In the genomic region with DNA sequence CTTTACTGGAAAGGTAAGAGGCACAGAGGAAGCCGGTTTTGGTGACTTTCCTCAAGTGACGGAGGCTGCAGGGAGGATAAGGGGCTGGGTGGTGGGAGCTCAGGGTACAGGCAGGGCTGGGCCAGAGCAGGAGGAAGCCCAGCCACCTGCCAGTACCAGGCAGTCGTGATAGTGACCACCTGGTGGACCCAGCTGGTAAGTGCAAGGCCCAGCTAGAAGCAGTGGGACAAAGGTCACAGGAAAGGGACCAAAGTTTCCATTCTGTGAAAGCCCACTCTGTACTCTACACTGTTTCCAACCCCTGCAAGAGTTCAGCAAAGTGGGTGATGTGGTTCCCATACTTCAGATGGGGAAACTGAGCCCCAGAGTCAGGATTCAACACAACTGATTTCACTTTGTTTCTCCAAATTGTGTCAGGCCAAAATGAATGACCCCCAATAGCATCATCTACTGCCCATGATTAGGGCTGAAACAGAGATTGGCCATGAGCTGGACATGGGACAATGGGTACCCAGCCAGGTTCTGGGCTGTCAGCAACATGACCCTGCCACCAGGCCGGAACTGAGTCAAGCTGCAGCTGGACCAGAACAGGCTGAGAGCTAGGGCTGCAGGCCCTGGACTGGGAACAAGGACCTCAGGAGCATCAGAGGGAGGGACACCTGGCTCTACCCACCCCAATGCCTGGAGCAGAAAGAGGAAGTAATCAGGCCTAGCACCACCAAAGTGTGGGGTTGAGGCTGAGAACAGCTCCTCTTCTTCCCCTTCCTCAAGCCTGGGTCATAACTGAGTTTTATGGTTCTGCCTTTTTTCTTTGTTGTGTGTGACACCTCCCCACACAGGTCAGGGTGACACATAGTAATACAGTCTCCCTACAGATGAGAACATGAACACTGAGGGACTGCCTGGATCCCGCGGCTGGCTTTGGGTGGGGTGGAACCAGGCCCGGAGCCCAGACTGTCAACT, we compare ENCODE assay signal across 8 cellular contexts. TPM values are rescaled to one million over a fixed set of nuclear protein-coding genes. Genes with fewer than 3 reads are reported as not detected.
DNase-seq lines count a peak whose midpoint lies in the region; ATAC-seq and TF ChIP-seq lines count a peak whose summit lies in the region.

No MANE protein-coding gene starts in this region.

- CTCF ChIA-PET in SK-N-SH (lab: Yijun Ruan, JAX): interaction anchor here (0.5 to 3.2 kb wide), 20 partner anchors 9 to 343 kb away, joined by 3 to 29 read pairs (median 4); no protein-coding TSS in a partner anchor

- no peaks in the 10 kb centered on the region for H3K79me2 ChIP-seq in SK-N-SH (ENCODE audit: insufficient read depth)

- POLR2A ChIA-PET in SK-N-SH (lab: Yijun Ruan, JAX): interaction anchor here (0.5 kb wide), 1 partner anchor 270 kb away, joined by 3 read pairs; no protein-coding TSS in a partner anchor

- no peak overlapping the region for H3K9ac ChIP-seq in SK-N-SH

- TF ChIP-seq EP300 in SK-N-SH (IDR thresholded peaks at IDR 0.05; ENCODE audit: borderline replicate concordance in 1 of 2, low read depth in 1 of 2, low read length in 1 of 2): no peak

- no peak for TF ChIP-seq POLR2A in gastrocnemius medialis (IDR thresholded peaks at IDR 0.05)

- intact Hi-C loops in gastrocnemius medialis (cut with DNase I; ENCODE audit: low total_unique reads): no loop called here

- H3K27me3 ChIP-seq in SK-N-SH (ENCODE audit: insufficient read depth): no peaks in the 10 kb centered on the region
- H3K27me3 ChIP-seq in gastrocnemius medialis: no peaks in the 10 kb centered on the region

- WGBS in SK-N-SH (ENCODE audit: low lambda C conversion rate): 70% methylated on average over 7 of the region's 7 CpGs

- H3K4me3 ChIP-seq in AG10803 (ENCODE audit: low read length): no peak overlapping the region
- no peak overlapping the region; a peak in 1 of 4 replicates for H3K4me3 ChIP-seq in SK-N-SH (ENCODE audit: low read depth in 2 of 2, low read length in 1 of 2)
- no peak overlapping the region for H3K4me3 ChIP-seq in fibroblast of mammary gland (ENCODE audit: control insufficient read depth, low read depth, low read length)
- H3K4me3 ChIP-seq in gastrocnemius medialis: no peak overlapping the region

- H3K27ac ChIP-seq in SK-N-SH (ENCODE audit: low read depth in 2 of 2, low read length in 1 of 2) (no peak overlapping the region), gastrocnemius medialis (no peak overlapping the region)

- H3K4me1 ChIP-seq in SK-N-SH (ENCODE audit: control insufficient read depth in 1 of 2, insufficient read depth in 2 of 2, low read depth in 1 of 2, low read length in 1 of 2) (peaks cover 0 to 26% of the 10 kb centered on the region in 2 experiments; a peak in 1 of 4 replicates), gastrocnemius medialis (peaks cover 0 to 9% of the 10 kb centered on the region in 2 donors)

- ATAC-seq in gastrocnemius medialis (peak in 1 of 2 donors; percentile 49), GM19452 (IDR thresholded peaks at IDR 0.05; ENCODE audit: unreplicated experiment) (no peak), GM18498 (IDR thresholded peaks at IDR 0.05; ENCODE audit: unreplicated experiment) (no peak)

- TF ChIP-seq RAD21 in SK-N-SH (IDR thresholded peaks at IDR 0.05; ENCODE audit: low read length): peak; percentile 35

- H2AFZ ChIP-seq in SK-N-SH (ENCODE audit: low read depth): no peak overlapping the region

- no peaks in the 10 kb centered on the region for H3K36me3 ChIP-seq in SK-N-SH (replicated peaks in 1 of 2; ENCODE audit: control insufficient read depth in 1 of 2, insufficient read depth in 2 of 2, low read length in 1 of 2)
- H3K36me3 ChIP-seq in gastrocnemius medialis: no peaks in the 10 kb centered on the region

- H3K9me2 ChIP-seq in SK-N-SH: no peaks in the 10 kb centered on the region

- no peaks in the 10 kb centered on the region for H4K20me1 ChIP-seq in SK-N-SH (ENCODE audit: insufficient read depth)

- in situ Hi-C loops in gastrocnemius medialis (cut with MboI; ENCODE audit: low sequenced_read_pairs in 4 of 4): no loop called here

- TF ChIP-seq CTCF in AG10803 (conservative IDR thresholded peaks at IDR 0.05; ENCODE audit: low read length) (peak; percentile 44), GM20000 (IDR thresholded peaks at IDR 0.05; ENCODE audit: extremely low read depth, missing control alignments) (no peak), SK-N-SH (IDR thresholded peaks at IDR 0.05) (peak; percentile 47), fibroblast of mammary gland (conservative IDR thresholded peaks at IDR 0.05; ENCODE audit: control insufficient read depth, insufficient read depth, low read depth, low read length) (peak; percentile 44), gastrocnemius medialis (IDR thresholded peaks at IDR 0.05 in 4 of 5, conservative IDR thresholded peaks at IDR 0.05 in 1 of 5) (peak in 4 of 5 experiments; percentile 16 to 56 (median 30))

- DNase-seq in AG10803 (ENCODE audit: low read depth) (no peak), GM20000 (ENCODE audit: low spot score) (peak; percentile 45), SK-N-SH (peak; percentile 57), fibroblast of mammary gland (ENCODE audit: low read depth) (peak; percentile 6), gastrocnemius medialis (no peak), globus pallidus (ENCODE audit: low spot score) (no peak)

- no peak overlapping the region for H3K4me2 ChIP-seq in SK-N-SH

- no peaks in the 10 kb centered on the region for H3F3A ChIP-seq in SK-N-SH (replicated peaks; ENCODE audit: insufficient read depth)

- H3K9me3 ChIP-seq in SK-N-SH: no peaks in the 10 kb centered on the region
- no peaks in the 10 kb centered on the region for H3K9me3 ChIP-seq in gastrocnemius medialis

TF ChIP-seq in SK-N-SH, 30 proteins besides CTCF, POLR2A, EP300 and RAD21:
- TF ChIP-seq, protein P1, sequence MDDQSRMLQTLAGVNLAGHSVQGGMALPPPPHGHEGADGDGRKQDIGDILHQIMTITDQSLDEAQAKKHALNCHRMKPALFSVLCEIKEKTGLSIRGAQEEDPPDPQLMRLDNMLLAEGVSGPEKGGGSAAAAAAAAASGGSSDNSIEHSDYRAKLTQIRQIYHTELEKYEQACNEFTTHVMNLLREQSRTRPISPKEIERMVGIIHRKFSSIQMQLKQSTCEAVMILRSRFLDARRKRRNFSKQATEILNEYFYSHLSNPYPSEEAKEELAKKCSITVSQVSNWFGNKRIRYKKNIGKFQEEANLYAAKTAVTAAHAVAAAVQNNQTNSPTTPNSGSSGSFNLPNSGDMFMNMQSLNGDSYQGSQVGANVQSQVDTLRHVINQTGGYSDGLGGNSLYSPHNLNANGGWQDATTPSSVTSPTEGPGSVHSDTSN (IDR thresholded peaks at IDR 0.05): no peak
- TF ChIP-seq TAF1 (IDR thresholded peaks at IDR 0.05; ENCODE audit: borderline replicate concordance, low read depth, low read length): no peak
- TF ChIP-seq ELF1 (IDR thresholded peaks at IDR 0.05): no peak
- TF ChIP-seq FOXJ3 (CRISPR knock-in tag; IDR thresholded peaks at IDR 0.05): no peak
- TF ChIP-seq RFX5 (IDR thresholded peaks at IDR 0.05; ENCODE audit: low read length): no peak
- no peak for TF ChIP-seq TCF12 (IDR thresholded peaks at IDR 0.05)
- no peak for TF ChIP-seq NRF1 (IDR thresholded peaks at IDR 0.05; ENCODE audit: low read depth, low read length)
- TF ChIP-seq, protein P2, sequence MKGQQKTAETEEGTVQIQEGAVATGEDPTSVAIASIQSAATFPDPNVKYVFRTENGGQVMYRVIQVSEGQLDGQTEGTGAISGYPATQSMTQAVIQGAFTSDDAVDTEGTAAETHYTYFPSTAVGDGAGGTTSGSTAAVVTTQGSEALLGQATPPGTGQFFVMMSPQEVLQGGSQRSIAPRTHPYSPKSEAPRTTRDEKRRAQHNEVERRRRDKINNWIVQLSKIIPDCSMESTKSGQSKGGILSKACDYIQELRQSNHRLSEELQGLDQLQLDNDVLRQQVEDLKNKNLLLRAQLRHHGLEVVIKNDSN (IDR thresholded peaks at IDR 0.05; ENCODE audit: borderline replicate concordance, low read depth): no peak
- TF ChIP-seq, protein P3, sequence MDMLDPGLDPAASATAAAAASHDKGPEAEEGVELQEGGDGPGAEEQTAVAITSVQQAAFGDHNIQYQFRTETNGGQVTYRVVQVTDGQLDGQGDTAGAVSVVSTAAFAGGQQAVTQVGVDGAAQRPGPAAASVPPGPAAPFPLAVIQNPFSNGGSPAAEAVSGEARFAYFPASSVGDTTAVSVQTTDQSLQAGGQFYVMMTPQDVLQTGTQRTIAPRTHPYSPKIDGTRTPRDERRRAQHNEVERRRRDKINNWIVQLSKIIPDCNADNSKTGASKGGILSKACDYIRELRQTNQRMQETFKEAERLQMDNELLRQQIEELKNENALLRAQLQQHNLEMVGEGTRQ (IDR thresholded peaks at IDR 0.05; ENCODE audit: borderline replicate concordance, low read depth, low read length): no peak
- no peak for TF ChIP-seq RCOR1 (IDR thresholded peaks at IDR 0.05; ENCODE audit: low read length)

RNA-seq across cellular contexts. Expression of a gene that starts 50.2 kb away (rescaled TPM):
- polyA plus RNA-seq in SK-N-SH (2012; rRNA removed): 0.10 and 0.16 TPM in 2 replicates
- 0.09 and 0.13 TPM in 2 replicates for polyA plus RNA-seq in SK-N-SH (2012; cell fraction: cytosol; rRNA removed)
- 0.25 and 0.49 TPM in 2 replicates for polyA plus RNA-seq in SK-N-SH (2012; cell fraction: nucleus; rRNA removed)
- 10 to 100 TPM in 3 of 4 donors, 1 to 10 TPM in 1; 5.0 to 30.0 (median 20.8) TPM for total RNA-seq in gastrocnemius medialis

Comparison
In these comparisons a context has a peak if more than half of its experiments do, and no peak if none do; other contexts are left out.
1. DNase-seq: peak in GM20000 (single experiment), SK-N-SH (single experiment) and fibroblast of mammary gland (single experiment); none in AG10803 (single experiment), gastrocnemius medialis (0 of 2) and globus pallidus (single experiment).